2 cellular contexts compared by ENCODE assay signal in genomic region chr4:152605031-152605430, GRCh38.
TF ChIP-seq lines count a peak whose summit lies in the region.

No MANE protein-coding gene starts in this region.

TF ChIP-seq in Ishikawa, 13 proteins besides CTCF, POLR2A, EP300 and RAD21:
- TF ChIP-seq ZBTB7A (IDR thresholded peaks at IDR 0.05; ENCODE audit: low read depth), result no peak
- TF ChIP-seq FOXM1 (IDR thresholded peaks at IDR 0.05; ENCODE audit: borderline replicate concordance, low read depth), result no peak
- no peak for TF ChIP-seq REST (IDR thresholded peaks at IDR 0.05; ENCODE audit: low read depth)
- no peak for TF ChIP-seq CEBPB (IDR thresholded peaks at IDR 0.05)
- peak; percentile 67 for TF ChIP-seq TEAD4 (IDR thresholded peaks at IDR 0.05)
- TF ChIP-seq MAX (IDR thresholded peaks at IDR 0.05), result no peak
TF ChIP-seq in Ishikawa: peak in this region for 1.

TF ChIP-seq in H1, 55 proteins besides CTCF, POLR2A, EP300 and RAD21:
- TF ChIP-seq ZNF274 (IDR thresholded peaks at IDR 0.05; ENCODE audit: borderline replicate concordance, extremely low read depth, low read length), result no peak
- peak; percentile 91 for TF ChIP-seq TEAD4 (IDR thresholded peaks at IDR 0.05; ENCODE audit: low read depth, low read length)
